In the genomic region with DNA sequence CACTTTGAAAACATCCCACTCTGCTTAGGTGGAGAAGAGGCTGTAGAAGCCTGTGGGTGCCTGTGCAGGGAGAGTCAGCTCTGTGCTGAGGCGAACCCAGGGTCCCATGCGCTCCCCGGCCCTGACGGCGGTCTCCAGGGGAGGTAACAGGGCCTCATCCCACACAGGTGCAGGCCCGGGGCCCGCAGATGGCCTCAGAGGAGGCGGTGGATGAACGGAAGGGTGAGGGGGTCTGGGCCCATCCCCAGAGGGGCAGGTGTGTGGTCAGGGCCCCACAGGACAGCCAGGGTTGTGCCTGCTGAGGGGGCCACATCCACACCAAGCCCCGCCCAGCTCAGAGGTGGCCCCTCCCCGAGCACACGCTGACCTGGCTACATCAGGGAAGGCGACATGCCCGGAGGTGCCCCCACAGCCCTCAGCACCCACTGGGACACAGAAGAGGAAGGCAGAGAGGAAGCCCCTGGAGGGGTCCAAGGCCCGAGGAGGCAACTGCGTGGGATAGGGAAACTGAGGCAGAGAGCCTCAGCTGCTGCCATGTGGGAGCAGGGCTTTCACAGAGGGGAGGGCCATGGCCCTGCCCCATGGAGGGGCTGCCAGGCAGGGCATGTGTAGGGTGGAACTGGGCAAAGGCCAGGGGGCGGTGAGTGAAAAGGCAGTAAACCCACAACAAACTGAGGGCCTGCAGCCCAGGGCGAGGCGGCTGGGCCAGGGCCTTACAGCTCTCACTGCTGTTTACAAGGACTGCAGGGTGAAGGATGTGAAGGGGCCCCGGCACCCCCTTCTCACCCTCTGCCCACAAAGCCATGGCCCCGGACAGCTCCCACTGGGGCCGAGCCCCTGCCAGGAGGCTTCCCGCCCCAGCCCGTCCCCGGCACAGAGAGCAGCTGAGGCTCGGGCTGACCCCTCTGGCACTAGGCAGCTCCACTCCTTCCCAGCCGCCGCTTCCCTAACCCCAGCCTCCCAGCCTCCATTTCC, we compare ENCODE assay signal across 27 cellular contexts. TPM values are rescaled to one million over a fixed set of nuclear protein-coding genes. Genes with fewer than 3 reads are reported as not detected.
"Had no signal": no experiment of that assay in that cellular context is flagged by ENCODE, and none has a peak within 500 bp of the region (broad histone marks: within the 10 kb centered on the region; RNA-seq: fewer than 3 reads in every experiment).

No MANE protein-coding gene starts in this region.

- H3K9me3 ChIP-seq: Peyer's patch, SJCRH30 had no signal

- H3K4me3 ChIP-seq: Peyer's patch had no signal

- ATAC-seq: HepG2, PC-3, Right ventricle myocardium inferior, SK-N-SH treated with all-trans-retinoic acid at 6 μM for 48 hours had no signal

- H3K27me3 ChIP-seq: Peyer's patch had no signal

- H3K36me3 ChIP-seq: SJCRH30 had no signal

- FAIRE-seq: HepG2 had no signal

- H3K4me2 ChIP-seq: KMS-11 had no signal

- H3K27ac ChIP-seq: KMS-11, Peyer's patch, SJCRH30 had no signal

- DNase-seq: IMR-90, Kasumi-1, MV-4-11, NCI-H1092, NCI-H1436, NCI-H187, NCI-H2029, NCI-H2081 treated with DMSO at 0.1 percent for 48 hours, NCI-H2171, NCI-H226, NCI-H446, NCI-H510A, NCI-H524 treated with DMSO at 0.1 percent for 48 hours, NCI-H69, NCI-H774, PC-3, Peyer's patch, SHP77 treated with DMSO at 0.1 percent for 48 hours, SJCRH30 had no signal

- H3K9ac ChIP-seq: KMS-11 had no signal

RNA-seq across cellular contexts. Expression of a gene that starts 29.7 kb away (rescaled TPM):
- total RNA-seq: HT1080, IMR-90, M059J, OCI-LY7, RPMI7951, SJCRH30 had no signal

RNA-seq across cellular contexts. Expression of a gene that starts 47.7 kb away (rescaled TPM):
- total RNA-seq: HT1080, IMR-90, M059J, OCI-LY7, PC-3, Right ventricle myocardium inferior, RPMI7951, SJCRH30 had no signal
